8 cellular contexts compared by ENCODE assay signal in the genomic region with DNA sequence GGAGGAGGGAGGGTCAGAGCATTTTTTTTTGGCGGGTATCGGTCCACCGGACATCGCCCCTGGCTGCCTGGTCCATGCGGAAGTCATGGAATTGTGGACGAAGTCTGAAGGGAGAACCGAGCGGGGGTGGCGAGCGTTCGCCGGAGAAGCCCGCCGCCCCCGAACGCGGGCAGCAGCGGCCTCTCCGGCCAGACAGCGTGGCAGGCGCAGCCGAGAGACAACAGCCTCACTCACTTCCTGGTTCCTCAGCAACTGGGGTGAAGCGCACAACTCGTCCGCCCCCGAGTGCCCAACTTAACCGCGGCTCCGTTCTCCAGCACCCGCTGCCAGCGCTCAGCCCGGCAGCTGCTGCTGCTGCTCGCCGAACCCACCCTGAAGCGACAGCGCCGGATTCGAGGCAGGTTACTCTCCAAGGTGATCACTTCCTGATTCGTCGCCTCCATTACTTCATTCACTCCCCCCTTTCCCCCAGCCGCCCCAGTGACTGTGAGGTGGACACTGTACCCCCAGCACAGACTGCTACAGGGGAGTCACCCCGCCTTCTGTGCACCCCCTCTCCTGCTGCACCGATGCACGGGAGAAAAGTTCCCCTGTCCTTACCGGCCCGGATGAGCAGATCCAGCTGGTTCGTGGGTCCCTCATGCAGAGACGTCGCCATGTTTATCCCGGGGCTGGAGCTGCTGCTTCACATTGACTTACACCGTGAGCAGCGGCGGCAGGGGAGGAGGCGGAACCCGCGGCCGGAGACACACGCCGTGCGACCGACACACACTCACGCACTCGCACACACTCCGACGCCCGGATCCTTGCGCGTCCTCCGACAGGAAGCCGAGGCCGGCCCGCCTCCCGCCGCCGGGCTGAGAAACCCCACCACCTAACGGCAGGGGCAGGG.
DNase-seq lines count a peak whose midpoint lies in the region; ATAC-seq and TF ChIP-seq lines count a peak whose summit lies in the region.

No MANE protein-coding gene starts in this region.

- H3K4me3 ChIP-seq in AG09309 (ENCODE audit: control insufficient read depth, low read depth, low read length): peak overlapping the region; percentile 98

- peak; percentile 66 for ATAC-seq in GM18868 (IDR thresholded peaks at IDR 0.05; ENCODE audit: unreplicated experiment)
- ATAC-seq in HG03103 (IDR thresholded peaks at IDR 0.05; ENCODE audit: low read depth, unreplicated experiment): peak; percentile 48
- peak; percentile 62 to 65 for ATAC-seq in activated CD4-positive, CD25-positive, alpha-beta regulatory T cell treated with anti-CD3 and anti-CD28 coated beads, Interleukin-2, amount 50 U/mL, for 24 hours

- DNase-seq in AG09309 (ENCODE audit: low read depth): peak; percentile 67
- peak; percentile 84 for DNase-seq in NCI-H345 (lab: John Stamatoyannopoulos, UW)
- DNase-seq in cerebellum (ENCODE audit: low spot score): peak; percentile 70
- peak; percentile 95 for DNase-seq in kidney tubule cell (ENCODE audit: low spot score)
- peak; percentile 41 to 71 for DNase-seq in stimulated activated CD4-positive, alpha-beta T cell treated with anti-CD3 and anti-CD28 coated beads, Interleukin-1b, Interleukin-23, amount 100 ng/mL, for 1 hour (ENCODE audit: low read depth in 2 of 2)

- TF ChIP-seq CTCF in AG09309 (IDR thresholded peaks at IDR 0.05; ENCODE audit: control insufficient read depth, insufficient read depth, low read depth, low read length, missing control alignments): peak; percentile 6

Comparison
In these comparisons a context has a peak if more than half of its experiments do, and no peak if none do; other contexts are left out.
1. Peak in every context shown above with its lines: DNase-seq, ATAC-seq and H3K4me3 ChIP-seq.